ENCODE assay signal across 8 cellular contexts in the genomic region with DNA sequence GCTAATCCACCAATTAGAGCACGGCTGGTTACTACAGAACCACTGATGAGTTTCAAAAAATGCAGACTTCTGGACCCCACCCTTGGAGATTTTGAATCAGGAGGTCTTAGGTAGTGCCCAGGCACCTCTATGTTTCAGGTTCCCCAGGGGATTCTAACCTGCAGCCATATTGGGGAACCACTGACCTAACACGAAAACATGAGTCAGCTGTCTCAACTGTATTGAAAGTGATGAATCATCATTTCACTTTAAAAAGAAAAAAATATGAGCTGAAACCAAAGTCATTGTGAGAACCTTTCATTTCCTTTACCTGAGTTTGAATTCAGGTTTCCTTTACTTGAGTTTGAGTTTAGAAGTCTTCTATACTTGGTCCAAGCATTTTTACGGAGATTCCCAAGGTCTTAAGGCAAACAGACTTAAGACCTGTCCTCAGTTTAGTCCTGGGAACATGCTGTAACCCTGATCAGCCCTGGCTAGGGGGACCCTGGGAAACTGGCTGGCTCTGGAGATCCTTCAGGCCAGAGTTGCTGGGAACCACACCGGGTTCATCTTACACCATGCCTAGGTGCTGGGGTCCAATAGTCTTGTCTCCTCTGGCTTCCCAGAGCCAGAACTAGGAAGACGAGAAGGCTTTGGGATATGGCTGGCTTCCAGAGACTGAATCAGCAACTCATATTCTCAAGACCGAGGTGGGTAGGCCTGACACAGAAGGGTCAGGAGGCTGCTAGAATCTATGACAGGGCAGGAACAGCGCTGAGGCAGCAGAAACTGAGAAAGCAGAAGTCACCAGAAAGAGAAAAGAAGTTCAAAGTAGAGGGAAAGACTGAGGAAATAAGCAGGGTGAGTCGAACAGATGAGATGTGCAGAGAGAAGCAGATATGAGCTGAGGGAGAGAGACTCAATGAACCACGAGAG. TPM values are rescaled to one million over a fixed set of nuclear protein-coding genes. Genes with fewer than 3 reads are reported as not detected.
A peak's percentile ranks its signal among the peaks of the same experiment; 100 is the strongest.
DNase-seq lines count a peak whose midpoint lies in the region; ATAC-seq and TF ChIP-seq lines count a peak whose summit lies in the region.

No MANE protein-coding gene starts in this region.

- H3K4me3 Mint-ChIP-seq in chondrocyte (ENCODE audit: unreplicated experiment), result no peak overlapping the region
- peak overlapping the region; percentile 83 for H3K4me3 Mint-ChIP-seq in natural killer cell treated with Interleukin-12 subunit alpha and Interleukin-12 subunit beta and Interleukin-15 and Interleukin-18, amount 100 ng/mL, for 72 hours

- H3K4me3 ChIP-seq in NB4 (ENCODE audit: low read depth, low read length), result no peak overlapping the region

- no peak for TF ChIP-seq CTCF in NB4 (IDR thresholded peaks at IDR 0.05; ENCODE audit: low read depth, low read length)
- TF ChIP-seq CTCF in chondrocyte (IDR thresholded peaks at IDR 0.05), result no peak

- DNase-seq in activated CD4-positive, alpha-beta T cell treated with anti-CD3 and anti-CD28 coated beads for 48 hours, result peak; percentile 50
- no peak for DNase-seq in activated CD4-positive, alpha-beta T cell treated with anti-CD3 and anti-CD28 coated beads for 4 hours
- peak; percentile 72 for DNase-seq in NB4 (ENCODE audit: low read depth)
- no peak for DNase-seq in chondrocyte (ENCODE audit: low spot score)
- no peak for DNase-seq in natural killer cell treated with Interleukin-12 subunit alpha and Interleukin-12 subunit beta and Interleukin-15 and Interleukin-18, amount 100 ng/mL, for 72 hours (ENCODE audit: low spot score)
- no peak for DNase-seq in retina
- DNase-seq in NCI-H2081 treated with DMSO at 0.1 percent for 48 hours (lab: John Stamatoyannopoulos, UW), result no peak

- H3K9me3 Mint-ChIP-seq in chondrocyte (ENCODE audit: low read depth), result peaks cover 5% of the 10 kb centered on the region
- H3K9me3 Mint-ChIP-seq in natural killer cell treated with Interleukin-12 subunit alpha and Interleukin-12 subunit beta and Interleukin-15 and Interleukin-18, amount 100 ng/mL, for 72 hours, result no peaks in the 10 kb centered on the region

- H3K4me1 Mint-ChIP-seq in chondrocyte (ENCODE audit: low read depth), result peaks cover 6% of the 10 kb centered on the region
- H3K4me1 Mint-ChIP-seq in natural killer cell treated with Interleukin-12 subunit alpha and Interleukin-12 subunit beta and Interleukin-15 and Interleukin-18, amount 100 ng/mL, for 72 hours (ENCODE audit: low read depth in 2 of 2), result peaks cover 12 to 18% of the 10 kb centered on the region in 2 donors

- peaks cover 1% of the 10 kb centered on the region for H3K36me3 Mint-ChIP-seq in chondrocyte (ENCODE audit: low read depth)
- H3K36me3 Mint-ChIP-seq in natural killer cell treated with Interleukin-12 subunit alpha and Interleukin-12 subunit beta and Interleukin-15 and Interleukin-18, amount 100 ng/mL, for 72 hours, result peaks cover 6% of the 10 kb centered on the region

- H3K27ac Mint-ChIP-seq in chondrocyte (ENCODE audit: unreplicated experiment), result peak overlapping the region; percentile 12
- peak overlapping the region; percentile 68 to 95 for H3K27ac Mint-ChIP-seq in natural killer cell treated with Interleukin-12 subunit alpha and Interleukin-12 subunit beta and Interleukin-15 and Interleukin-18, amount 100 ng/mL, for 72 hours

- ATAC-seq in HG02610 (IDR thresholded peaks at IDR 0.05; ENCODE audit: unreplicated experiment), result peak; percentile 80
- ATAC-seq in natural killer cell treated with Interleukin-12 subunit alpha and Interleukin-12 subunit beta and Interleukin-15 and Interleukin-18, amount 100 ng/mL, for 72 hours, result peak; percentile 84 to 90

- H3K27me3 Mint-ChIP-seq in chondrocyte (ENCODE audit: low read depth), result no peaks in the 10 kb centered on the region
- peaks cover 0 to 4% of the 10 kb centered on the region in 2 donors for H3K27me3 Mint-ChIP-seq in natural killer cell treated with Interleukin-12 subunit alpha and Interleukin-12 subunit beta and Interleukin-15 and Interleukin-18, amount 100 ng/mL, for 72 hours

- no peak for TF ChIP-seq POLR2A in NB4 (IDR thresholded peaks at IDR 0.05; ENCODE audit: extremely low read depth, insufficient read length)

RNA-seq across cellular contexts. Expression of a gene that starts 16.5 kb away (rescaled TPM):
- 0.73 to 1.3 TPM (median 1.1 TPM) in 3 replicates for total RNA-seq in chondrocyte
- 1 to 10 TPM in 1 of 2 donors, under 1 TPM in 1; 0.55 to 1.7 TPM for total RNA-seq in natural killer cell treated with Interleukin-12 subunit alpha and Interleukin-12 subunit beta and Interleukin-15 and Interleukin-18, amount 100 ng/mL, for 72 hours

RNA-seq across cellular contexts. Expression of a gene that starts 43.5 kb away (rescaled TPM):
- total RNA-seq in chondrocyte, result 0.12 to 0.67 TPM in 2 of 3 replicates, not detected in the other
- total RNA-seq in natural killer cell treated with Interleukin-12 subunit alpha and Interleukin-12 subunit beta and Interleukin-15 and Interleukin-18, amount 100 ng/mL, for 72 hours, result 100 to 1,000 TPM in 1 of 2 donors, 10 to 100 TPM in 1; 97.1 to 242 TPM

RNA-seq across cellular contexts. Expression of a gene that starts 56.1 kb away (rescaled TPM):
- 11.1 to 16.6 TPM (median 13.5 TPM) in 3 replicates for total RNA-seq in chondrocyte
- 10 to 100 TPM; 30.7 to 47.4 TPM for total RNA-seq in natural killer cell treated with Interleukin-12 subunit alpha and Interleukin-12 subunit beta and Interleukin-15 and Interleukin-18, amount 100 ng/mL, for 72 hours

Comparison
In these comparisons a context has a peak if more than half of its experiments do, and no peak if none do; other contexts are left out.
1. DNase-seq: peak in activated CD4-positive, alpha-beta T cell treated with anti-CD3 and anti-CD28 coated beads for 48 hours (single experiment) and NB4 (single experiment); none in activated CD4-positive, alpha-beta T cell treated with anti-CD3 and anti-CD28 coated beads for 4 hours (0 of 2), chondrocyte (single experiment), natural killer cell treated with Interleukin-12 subunit alpha and Interleukin-12 subunit beta and Interleukin-15 and Interleukin-18, amount 100 ng/mL, for 72 hours (single experiment), retina (single experiment) and NCI-H2081 treated with DMSO at 0.1 percent for 48 hours (single experiment).
2. RNA of a gene that starts 43.5 kb away (total RNA-seq): 97.1 to 242 TPM in natural killer cell treated with Interleukin-12 subunit alpha and Interleukin-12 subunit beta and Interleukin-15 and Interleukin-18, amount 100 ng/mL, for 72 hours; 0.12 to 0.67 TPM in chondrocyte; every median in the first group is over 10 times any median in the second.